ENCODE assay signal across 8 cellular contexts in the genomic region with DNA sequence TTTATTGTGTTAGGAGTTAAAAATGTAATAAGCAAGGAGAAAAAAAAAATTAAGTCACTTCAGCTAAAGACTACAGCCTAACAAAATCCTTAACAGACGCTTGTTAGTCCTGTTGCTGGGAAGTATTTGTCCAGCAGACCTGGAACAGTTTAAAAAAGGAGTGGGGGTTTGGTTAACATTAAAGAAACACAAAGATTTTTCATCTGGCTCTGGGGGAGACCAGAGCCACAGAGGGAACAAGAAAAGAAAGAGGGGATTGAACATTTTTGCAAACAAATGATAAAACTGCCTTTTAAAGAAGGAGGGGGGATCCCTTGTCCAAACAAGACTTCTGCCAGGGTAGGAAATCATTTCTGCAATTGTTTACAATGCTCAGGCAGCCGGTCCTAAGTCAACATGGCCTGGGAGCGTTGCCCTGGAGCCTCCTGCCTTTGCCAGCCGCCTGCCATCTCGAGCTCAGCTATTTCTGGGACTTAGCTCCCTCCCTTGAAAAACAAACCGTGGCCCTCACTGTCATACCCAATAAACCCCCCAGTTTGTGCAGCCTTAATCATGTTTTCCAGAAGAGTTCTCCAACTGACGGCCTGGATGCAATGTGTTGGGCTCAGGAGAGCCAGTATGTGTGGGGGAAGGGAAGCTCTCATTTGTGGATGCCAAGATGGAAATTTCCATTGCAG.
DNase-seq lines count a peak whose midpoint lies in the region; ATAC-seq and TF ChIP-seq lines count a peak whose summit lies in the region.

No MANE protein-coding gene starts in this region.

- intact Hi-C loops in Right ventricle myocardium inferior (cut with DNase I) (loop anchor here (2.0 kb wide), 1 partner anchor 29 kb away; no protein-coding TSS in a partner anchor), cardiac septum (cut with DNase I) (no loop called here), dorsolateral prefrontal cortex (cut with DNase I) (no loop called here), aorta (cut with DNase I) (loop anchor here in 1 of 2 donors (5.0 kb wide), 1 partner anchor 52 kb away; no protein-coding TSS in a partner anchor)

- peak overlapping the region in 17 of 59 donors; percentile 1 to 41 (median 9) for H3K4me3 ChIP-seq in dorsolateral prefrontal cortex
- H3K4me3 ChIP-seq in aorta (ENCODE audit: low read length in 2 of 2): no peak overlapping the region

- ATAC-seq in Right ventricle myocardium inferior (peak; percentile 60), aorta (ENCODE audit: low FRiP score) (peak; percentile 86)

- no peak for TF ChIP-seq CTCF in dorsolateral prefrontal cortex (IDR thresholded peaks at IDR 0.05 in 54 of 56, conservative IDR thresholded peaks at IDR 0.05 in 2 of 56; ENCODE audit: low read depth in 1 of 56, partially characterized antibody in 56 of 56)

- H3K27me3 ChIP-seq in dorsolateral prefrontal cortex (no peaks in the 10 kb centered on the region), aorta (ENCODE audit: control insufficient read depth in 1 of 2, insufficient read depth in 2 of 2, low read length in 1 of 2) (no peaks in the 10 kb centered on the region)

- H3K4me1 ChIP-seq in aorta (ENCODE audit: control insufficient read depth in 1 of 2, insufficient read depth in 2 of 2, low read length in 2 of 2): peaks cover 10 to 12% of the 10 kb centered on the region in 2 donors

- no peaks in the 10 kb centered on the region for H3K9me3 ChIP-seq in aorta (ENCODE audit: control insufficient read depth, low read length)

- DNase-seq in Right ventricle myocardium inferior (ENCODE audit: missing footprints): peak; percentile 72
- no peak for DNase-seq in cardiac septum (ENCODE audit: low spot score)
- peak in 5 of 10 donors; percentile 28 to 71 (median 37) for DNase-seq in dorsolateral prefrontal cortex
- DNase-seq in mucosa of gallbladder (ENCODE audit: low spot score): peak; percentile 84
- peak; percentile 84 to 87 for DNase-seq in aorta
- DNase-seq in amniotic stem cell (lab: John Stamatoyannopoulos, UW): no peak
- DNase-seq in stimulated activated CD4-positive, alpha-beta T cell treated with anti-CD3 and anti-CD28 coated beads, Interleukin-2, amount 100 ng/mL, for 24 hours: no peak
- no peak for DNase-seq in glomerular visceral epithelial cell (ENCODE audit: extremely low spot score)

- WGBS in aorta, 2 donors: 3 to 6% methylated on average over 7 of the region's 7 CpGs

- H3K27ac ChIP-seq in dorsolateral prefrontal cortex: peak overlapping the region in 57 of 59 donors; percentile 0 to 89 (median 70)
- peak overlapping the region; percentile 61 to 85 for H3K27ac ChIP-seq in aorta (ENCODE audit: low read depth in 1 of 2, low read length in 2 of 2)

- no peaks in the 10 kb centered on the region for H3K36me3 ChIP-seq in aorta (ENCODE audit: control insufficient read depth in 1 of 2, insufficient read depth in 2 of 2, low read length in 1 of 2)

Comparison
In these comparisons a context has a peak if more than half of its experiments do, and no peak if none do; other contexts are left out.
1. DNase-seq: peak in Right ventricle myocardium inferior (single experiment), mucosa of gallbladder (single experiment) and aorta (2 of 2); none in cardiac septum (single experiment), amniotic stem cell (single experiment), stimulated activated CD4-positive, alpha-beta T cell treated with anti-CD3 and anti-CD28 coated beads, Interleukin-2, amount 100 ng/mL, for 24 hours (0 of 2) and glomerular visceral epithelial cell (single experiment).